Comparison of ENCODE assay signal across 1 cellular context in genomic region chr12:27626239-27626638, GRCh38.
TF ChIP-seq lines count a peak whose summit lies in the region.

No MANE protein-coding gene starts in this region.

TF ChIP-seq in GM23338, 12 proteins besides CTCF, POLR2A, EP300 and RAD21 (continued from another document):
- no peak for TF ChIP-seq REST (IDR thresholded peaks at IDR 0.05; ENCODE audit: unreplicated experiment)
- TF ChIP-seq ZNF331 (CRISPR knock-in tag; IDR thresholded peaks at IDR 0.05; ENCODE audit: low read depth) = no peak
- no peak for TF ChIP-seq ZNF114 (CRISPR knock-in tag; IDR thresholded peaks at IDR 0.05)
- no peak for TF ChIP-seq ZNF462 (CRISPR knock-in tag; IDR thresholded peaks at IDR 0.05)
- no peak for TF ChIP-seq STAT1 (IDR thresholded peaks at IDR 0.05; ENCODE audit: unreplicated experiment)
- no peak for TF ChIP-seq EZH2phosphoT487 (IDR thresholded peaks at IDR 0.05; ENCODE audit: unreplicated experiment)
- no peak for TF ChIP-seq EZH2 (IDR thresholded peaks at IDR 0.05; ENCODE audit: low read depth, unreplicated experiment)
